In the genomic region with DNA sequence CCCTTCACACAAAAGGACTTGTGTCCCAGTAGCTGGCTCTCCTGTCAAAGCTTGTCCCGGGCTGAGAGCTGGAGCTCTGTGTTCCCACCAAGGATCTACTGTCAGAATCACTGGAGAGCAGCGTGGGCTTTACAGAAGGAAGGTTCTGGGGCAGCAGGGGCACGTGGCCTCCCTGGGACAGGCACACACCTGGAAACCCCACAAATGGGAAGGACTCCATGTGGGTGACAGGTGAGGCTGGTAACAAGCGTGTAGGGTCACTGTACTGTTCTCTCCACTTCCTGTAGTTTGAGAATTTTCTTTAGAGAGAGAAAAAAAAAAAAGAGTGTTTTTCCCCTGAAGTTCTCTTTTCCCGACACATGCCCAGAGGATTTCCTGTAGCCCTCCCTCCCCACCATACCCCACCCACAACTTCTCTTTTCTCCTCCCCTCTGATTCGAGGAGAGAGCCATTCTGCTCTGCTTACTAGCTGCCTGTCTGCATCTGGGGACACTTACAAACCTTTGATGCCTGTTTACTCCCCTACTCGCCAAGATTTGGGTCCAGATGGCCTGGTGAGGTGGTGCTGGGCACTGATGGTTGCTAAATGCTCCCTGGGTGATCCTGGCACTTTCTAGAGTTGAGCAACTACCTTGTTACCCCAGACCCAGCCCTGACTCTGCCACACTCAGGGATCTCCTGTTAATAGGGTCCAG, we compare ENCODE assay signal across 8 cellular contexts.
A peak's percentile ranks its signal among the peaks of the same experiment; 100 is the strongest.
DNase-seq lines count a peak whose midpoint lies in the region; ATAC-seq, FAIRE-seq and TF ChIP-seq lines count a peak whose summit lies in the region.

No MANE protein-coding gene starts in this region.

- in situ Hi-C loops in GM12878 (cut with MboI) = no loop called here

- H3K4me1 ChIP-seq in GM12878 (ENCODE audit: control insufficient read depth, insufficient read depth, low read length) = peaks cover 11% of the 10 kb centered on the region

- 8% methylated on average over 7 of the region's 7 CpGs for WGBS in GM12878 (ENCODE audit: insufficient coverage, insufficient replicate concordance, low lambda C conversion rate, missing lambda C conversion rate)

- peaks cover 2 to 3% of the 10 kb centered on the region in 2 experiments; a peak in 1 of 4 replicates for H3K27me3 ChIP-seq in GM12878 (replicated peaks in 1 of 2; ENCODE audit: control insufficient read depth in 2 of 2, insufficient read depth in 2 of 2, low read length in 1 of 2)
- H3K27me3 ChIP-seq in CD4-positive, alpha-beta T cell (ENCODE audit: control insufficient read depth, insufficient read depth, low read length) = peaks cover 8% of the 10 kb centered on the region

- no peak overlapping the region for H3K27ac ChIP-seq in GM12878 (ENCODE audit: control insufficient read depth, insufficient read depth)
- no peak overlapping the region for H3K27ac ChIP-seq in CD4-positive, alpha-beta T cell (ENCODE audit: low read depth, low read length)

- no TSS peak for BruUV-seq in GM12878 (replicated peaks; lab: Mats Ljungman, UMichigan)

- no peaks in the 10 kb centered on the region for H3K9me3 ChIP-seq in GM12878 (replicated peaks; ENCODE audit: control insufficient read depth, insufficient read depth, low read length)
- H3K9me3 ChIP-seq in CD4-positive, alpha-beta T cell (ENCODE audit: control insufficient read depth, low read length) = no peaks in the 10 kb centered on the region
- H3K9me3 ChIP-seq in T-helper 17 cell (ENCODE audit: control insufficient read depth, low read length, poor library complexity, severe bottlenecking) = no peaks in the 10 kb centered on the region

- RAD21 ChIA-PET in GM12878 (lab: Charles Lee; ENCODE audit: unreplicated experiment) = interaction anchor here (1.9 kb wide), 1 partner anchor 9 kb away, joined by 14 read pairs; no protein-coding TSS in a partner anchor

- H3K79me2 ChIP-seq in GM12878 (ENCODE audit: control insufficient read depth, insufficient read depth, low read length) = no peaks in the 10 kb centered on the region

- no peak overlapping the region for H3K9ac ChIP-seq in GM12878 (ENCODE audit: control insufficient read depth, insufficient read depth, low read length)

- no peak overlapping the region for H3K4me3 Mint-ChIP-seq in CD4-positive, alpha-beta T cell
- no peak overlapping the region for H3K4me3 Mint-ChIP-seq in T-helper 17 cell

- intact Hi-C loops in GM12878 (cut with micrococcal nuclease; ENCODE audit: unreplicated experiment) = no loop called here
- intact Hi-C loops in CD4-positive, alpha-beta T cell (cut with DNase I, micrococcal nuclease) = no loop called here

- peaks cover 59% of the 10 kb centered on the region for H3K27me3 Mint-ChIP-seq in CD4-positive, alpha-beta T cell
- H3K27me3 Mint-ChIP-seq in T-helper 17 cell = peaks cover 80% of the 10 kb centered on the region

- CTCF ChIA-PET in GM12878 (lab: Yijun Ruan, JAX) = interaction anchor here (0.6 to 4.3 kb wide), 6 partner anchors 9 to 258 kb away, joined by 3 to 25 read pairs (median 4); no protein-coding TSS in a partner anchor
- CTCF ChIA-PET in CD4-positive, alpha-beta T cell (lab: Charles Lee) = interaction anchor here (1.1 kb wide), 1 partner anchor 18 kb away, joined by 3 read pairs; no protein-coding TSS in a partner anchor

- H2AFZ ChIP-seq in GM12878 (ENCODE audit: control insufficient read depth, low read depth, low read length) = peak overlapping the region; percentile 18

- TF ChIP-seq CTCF in GM12878 (IDR thresholded peaks at IDR 0.05 in 2 of 3, conservative IDR thresholded peaks at IDR 0.05 in 1 of 3; ENCODE audit: control insufficient read depth in 2 of 3, extremely low read depth in 1 of 3, insufficient read depth in 1 of 3, low read depth in 3 of 3, low read length in 3 of 3) = no peak
- TF ChIP-seq CTCF in CD4-positive, alpha-beta T cell (IDR thresholded peaks at IDR 0.05) = no peak

- ATAC-seq in GM12878 = no peak
- no peak for ATAC-seq in CD4-positive, alpha-beta T cell (ENCODE audit: poor library complexity)
- ATAC-seq in T-helper 17 cell = no peak

- DNase-seq in Kasumi-1 (lab: John Stamatoyannopoulos, UW) (peak; percentile 76 to 77), GM12878 (ENCODE audit: low read depth, low spot score) (no peak), left kidney (ENCODE audit: low read depth, low spot score) (peak; percentile 43), superior temporal gyrus (ENCODE audit: extremely low spot score) (peak; percentile 68), T1000 (lab: John Stamatoyannopoulos, UW) (no peak), GM19240 (ENCODE audit: insufficient read length, low spot score) (no peak), T-helper 17 cell (no peak)
- no peak for DNase-seq in CD4-positive, alpha-beta T cell

- H4K20me1 ChIP-seq in GM12878 (ENCODE audit: control insufficient read depth, insufficient read depth) = no peaks in the 10 kb centered on the region

- no peak overlapping the region for H3K27ac Mint-ChIP-seq in CD4-positive, alpha-beta T cell
- H3K27ac Mint-ChIP-seq in T-helper 17 cell = no peak overlapping the region

- FAIRE-seq in GM12878 (lab: Jason Lieb, UNC) = no peak

- H3K36me3 ChIP-seq in GM12878 (ENCODE audit: control insufficient read depth in 2 of 2, insufficient read depth in 2 of 2, low read length in 1 of 2) = no peaks in the 10 kb centered on the region

- H3K4me3 ChIP-seq in GM12878 = no peak overlapping the region

- SMC1A ChIA-PET in GM12878 (lab: Charles Lee; ENCODE audit: uncharacterized antibody, unreplicated experiment) = interaction anchor here (0.6 to 1.6 kb wide), 4 partner anchors 21 to 63 kb away, joined by 3 to 5 read pairs (median 4); no protein-coding TSS in a partner anchor

- TF ChIP-seq POLR2A in GM12878 (IDR thresholded peaks at IDR 0.05; ENCODE audit: low read depth, low read length) = no peak

- no peak for TF ChIP-seq EP300 in GM12878 (IDR thresholded peaks at IDR 0.05; ENCODE audit: borderline replicate concordance in 1 of 2, control insufficient read depth in 1 of 2, low read depth in 2 of 2, low read length in 2 of 2)

- TF ChIP-seq RAD21 in GM12878 (IDR thresholded peaks at IDR 0.05; ENCODE audit: insufficient read depth, low read depth, low read length) = no peak

- H3K4me1 Mint-ChIP-seq in CD4-positive, alpha-beta T cell (ENCODE audit: low read depth) = peaks cover 10% of the 10 kb centered on the region
- H3K4me1 Mint-ChIP-seq in T-helper 17 cell = peaks cover 5% of the 10 kb centered on the region

- POLR2A ChIA-PET in GM12878 (lab: Charles Lee) = interaction anchor here (0.6 kb wide), 1 partner anchor 64 kb away, joined by 3 read pairs; no protein-coding TSS in a partner anchor
- POLR2A ChIA-PET in CD4-positive, alpha-beta T cell (lab: Charles Lee) = no interaction called here

- no peak overlapping the region for H3K4me2 ChIP-seq in GM12878 (ENCODE audit: control insufficient read depth, insufficient read depth)

- no peaks in the 10 kb centered on the region for H3K9me3 Mint-ChIP-seq in CD4-positive, alpha-beta T cell

- H3K36me3 Mint-ChIP-seq in CD4-positive, alpha-beta T cell (ENCODE audit: low read depth) = no peaks in the 10 kb centered on the region
- H3K36me3 Mint-ChIP-seq in T-helper 17 cell (ENCODE audit: low read depth) = no peaks in the 10 kb centered on the region

TF ChIP-seq in GM12878, 131 proteins besides CTCF, POLR2A, EP300 and RAD21 (continues in another document):
- TF ChIP-seq, protein P1, sequence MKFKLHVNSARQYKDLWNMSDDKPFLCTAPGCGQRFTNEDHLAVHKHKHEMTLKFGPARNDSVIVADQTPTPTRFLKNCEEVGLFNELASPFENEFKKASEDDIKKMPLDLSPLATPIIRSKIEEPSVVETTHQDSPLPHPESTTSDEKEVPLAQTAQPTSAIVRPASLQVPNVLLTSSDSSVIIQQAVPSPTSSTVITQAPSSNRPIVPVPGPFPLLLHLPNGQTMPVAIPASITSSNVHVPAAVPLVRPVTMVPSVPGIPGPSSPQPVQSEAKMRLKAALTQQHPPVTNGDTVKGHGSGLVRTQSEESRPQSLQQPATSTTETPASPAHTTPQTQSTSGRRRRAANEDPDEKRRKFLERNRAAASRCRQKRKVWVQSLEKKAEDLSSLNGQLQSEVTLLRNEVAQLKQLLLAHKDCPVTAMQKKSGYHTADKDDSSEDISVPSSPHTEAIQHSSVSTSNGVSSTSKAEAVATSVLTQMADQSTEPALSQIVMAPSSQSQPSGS (IDR thresholded peaks at IDR 0.05; ENCODE audit: low read length) = no peak
- TF ChIP-seq TCF12 (IDR thresholded peaks at IDR 0.05; ENCODE audit: low read depth, low read length) (no peak), NFXL1 (IDR thresholded peaks at IDR 0.05; ENCODE audit: borderline replicate concordance) (no peak), HDAC2 (IDR thresholded peaks at IDR 0.05) (no peak), HDGF (IDR thresholded peaks at IDR 0.05) (no peak), EGR1 (IDR thresholded peaks at IDR 0.05; ENCODE audit: borderline replicate concordance in 1 of 2, low read depth in 2 of 2, low read length in 2 of 2) (no peak), CHD2 (IDR thresholded peaks at IDR 0.05; ENCODE audit: borderline replicate concordance, low read depth, low read length) (no peak), KDM1A (IDR thresholded peaks at IDR 0.05; ENCODE audit: borderline replicate concordance) (no peak)
- TF ChIP-seq, protein P2, sequence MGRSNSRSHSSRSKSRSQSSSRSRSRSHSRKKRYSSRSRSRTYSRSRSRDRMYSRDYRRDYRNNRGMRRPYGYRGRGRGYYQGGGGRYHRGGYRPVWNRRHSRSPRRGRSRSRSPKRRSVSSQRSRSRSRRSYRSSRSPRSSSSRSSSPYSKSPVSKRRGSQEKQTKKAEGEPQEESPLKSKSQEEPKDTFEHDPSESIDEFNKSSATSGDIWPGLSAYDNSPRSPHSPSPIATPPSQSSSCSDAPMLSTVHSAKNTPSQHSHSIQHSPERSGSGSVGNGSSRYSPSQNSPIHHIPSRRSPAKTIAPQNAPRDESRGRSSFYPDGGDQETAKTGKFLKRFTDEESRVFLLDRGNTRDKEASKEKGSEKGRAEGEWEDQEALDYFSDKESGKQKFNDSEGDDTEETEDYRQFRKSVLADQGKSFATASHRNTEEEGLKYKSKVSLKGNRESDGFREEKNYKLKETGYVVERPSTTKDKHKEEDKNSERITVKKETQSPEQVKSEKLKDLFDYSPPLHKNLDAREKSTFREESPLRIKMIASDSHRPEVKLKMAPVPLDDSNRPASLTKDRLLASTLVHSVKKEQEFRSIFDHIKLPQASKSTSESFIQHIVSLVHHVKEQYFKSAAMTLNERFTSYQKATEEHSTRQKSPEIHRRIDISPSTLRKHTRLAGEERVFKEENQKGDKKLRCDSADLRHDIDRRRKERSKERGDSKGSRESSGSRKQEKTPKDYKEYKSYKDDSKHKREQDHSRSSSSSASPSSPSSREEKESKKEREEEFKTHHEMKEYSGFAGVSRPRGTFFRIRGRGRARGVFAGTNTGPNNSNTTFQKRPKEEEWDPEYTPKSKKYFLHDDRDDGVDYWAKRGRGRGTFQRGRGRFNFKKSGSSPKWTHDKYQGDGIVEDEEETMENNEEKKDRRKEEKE (IDR thresholded peaks at IDR 0.05) = no peak

Comparison
In these comparisons a context has a peak if more than half of its experiments do, and no peak if none do; other contexts are left out.
1. DNase-seq: peak in Kasumi-1 (2 of 2), left kidney (single experiment) and superior temporal gyrus (single experiment); none in GM12878 (single experiment), CD4-positive, alpha-beta T cell (0 of 10), T1000 (single experiment), GM19240 (single experiment) and T-helper 17 cell (0 of 3).